Comparison of ENCODE assay signal across 8 cellular contexts in genomic region chr1:180061019-180061418, GRCh38.
"Had no signal": no experiment of that assay in that cellular context is flagged by ENCODE, and none has a peak within 500 bp of the region (broad histone marks: within the 10 kb centered on the region; RNA-seq: fewer than 3 reads in every experiment).

No MANE protein-coding gene starts in this region.

- ATAC-seq: HCT116 had no signal

- H3K4me1 ChIP-seq: HAP-1 had no signal

- H3K4me3 ChIP-seq: GM23248, HAP-1 had no signal

- H3K9me3 ChIP-seq: HAP-1 had no signal

- H3K27ac ChIP-seq: GM23248 had no signal

- FAIRE-seq: HTR-8/SVneo had no signal

- H2AFZ ChIP-seq: GM23248 had no signal

- H3K9ac ChIP-seq: GM23248 had no signal

- DNase-seq: GM23248, GOT3, H7, IMR-90, KG1 had no signal
